1 cellular context compared by ENCODE assay signal in the genomic region with DNA sequence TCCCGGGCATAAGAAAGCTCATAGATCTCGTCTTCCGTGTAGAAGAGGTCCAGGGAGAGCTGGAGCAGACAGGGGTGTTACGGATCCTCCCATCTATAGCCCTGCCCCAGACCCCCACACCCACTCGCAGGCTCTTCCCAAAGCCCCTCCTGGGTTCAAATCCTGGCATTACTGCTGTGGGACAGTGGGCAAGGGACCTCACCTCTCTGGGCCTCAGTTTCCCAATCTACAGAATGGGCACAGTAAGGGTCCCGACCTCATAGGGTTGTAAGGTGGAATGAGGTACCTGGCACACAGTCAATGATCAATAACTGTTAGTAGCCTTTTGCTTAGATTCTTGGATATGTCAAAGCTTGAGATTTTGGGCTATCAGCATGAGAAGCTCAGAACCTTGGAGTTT.
TF ChIP-seq lines count a peak whose summit lies in the region.

No MANE protein-coding gene starts in this region.

TF ChIP-seq in HepG2, 621 proteins besides CTCF, POLR2A, EP300 and RAD21:
- TF ChIP-seq ZNF720 (CRISPR knock-in tag; IDR thresholded peaks at IDR 0.05) = no peak
- peak; percentile 71 for TF ChIP-seq ZNF629 (CRISPR knock-in tag; conservative IDR thresholded peaks at IDR 0.05)
TF ChIP-seq in HepG2: peak in this region for 1.
